ENCODE assay signal across 1 cellular context in the genomic region with DNA sequence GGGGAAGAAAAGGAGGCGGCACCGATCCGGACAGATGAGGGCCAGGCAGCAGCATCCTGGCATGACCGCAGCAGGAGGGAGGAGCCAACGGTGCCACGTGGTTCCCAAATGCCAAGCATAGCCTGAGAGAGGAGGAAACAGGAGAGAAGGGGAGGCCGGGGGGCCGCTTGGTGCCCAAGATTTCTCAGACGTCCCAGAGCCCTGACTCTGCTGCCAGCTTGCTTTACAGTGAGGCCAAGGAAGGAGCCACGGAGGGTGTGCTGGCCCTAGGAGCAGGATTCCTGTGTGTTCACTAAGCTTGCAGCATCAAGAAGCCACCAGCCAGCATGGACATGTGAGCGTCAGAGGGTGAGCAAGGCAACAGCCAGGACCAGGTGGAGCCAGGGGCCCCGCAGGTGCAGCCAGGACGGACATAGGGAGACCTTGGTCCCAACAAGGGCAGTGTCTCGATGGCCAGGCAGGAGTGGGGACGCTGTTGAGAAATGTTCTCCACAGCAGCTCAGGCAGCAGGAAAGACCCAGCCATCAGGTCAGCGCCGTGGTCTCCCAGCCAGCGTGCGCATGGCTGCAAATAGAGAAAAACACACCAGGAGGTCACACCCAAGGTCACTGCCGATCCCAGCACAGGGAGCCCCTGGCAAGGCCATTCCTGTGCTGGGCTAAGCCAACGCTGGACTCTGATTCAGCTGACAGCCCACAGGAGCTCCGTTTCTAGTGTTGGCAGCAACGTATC.
TF ChIP-seq lines count a peak whose summit lies in the region.

No MANE protein-coding gene starts in this region.

TF ChIP-seq in HCT116, 20 proteins besides CTCF, POLR2A, EP300 and RAD21 (continued from another document):
- TF ChIP-seq, protein P1, sequence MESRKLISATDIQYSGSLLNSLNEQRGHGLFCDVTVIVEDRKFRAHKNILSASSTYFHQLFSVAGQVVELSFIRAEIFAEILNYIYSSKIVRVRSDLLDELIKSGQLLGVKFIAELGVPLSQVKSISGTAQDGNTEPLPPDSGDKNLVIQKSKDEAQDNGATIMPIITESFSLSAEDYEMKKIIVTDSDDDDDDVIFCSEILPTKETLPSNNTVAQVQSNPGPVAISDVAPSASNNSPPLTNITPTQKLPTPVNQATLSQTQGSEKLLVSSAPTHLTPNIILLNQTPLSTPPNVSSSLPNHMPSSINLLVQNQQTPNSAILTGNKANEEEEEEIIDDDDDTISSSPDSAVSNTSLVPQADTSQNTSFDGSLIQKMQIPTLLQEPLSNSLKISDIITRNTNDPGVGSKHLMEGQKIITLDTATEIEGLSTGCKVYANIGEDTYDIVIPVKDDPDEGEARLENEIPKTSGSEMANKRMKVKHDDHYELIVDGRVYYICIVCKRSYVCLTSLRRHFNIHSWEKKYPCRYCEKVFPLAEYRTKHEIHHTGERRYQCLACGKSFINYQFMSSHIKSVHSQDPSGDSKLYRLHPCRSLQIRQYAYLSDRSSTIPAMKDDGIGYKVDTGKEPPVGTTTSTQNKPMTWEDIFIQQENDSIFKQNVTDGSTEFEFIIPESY (IDR thresholded peaks at IDR 0.05; ENCODE audit: extremely low read depth, insufficient replicate concordance, low read length), result no peak
- TF ChIP-seq ZNF274 (IDR thresholded peaks at IDR 0.05; ENCODE audit: low read depth, low read length) (no peak), SRF (IDR thresholded peaks at IDR 0.05; ENCODE audit: low read depth) (no peak), ELF1 (IDR thresholded peaks at IDR 0.05; ENCODE audit: borderline replicate concordance, low read depth) (no peak), EGR1 (IDR thresholded peaks at IDR 0.05; ENCODE audit: low read depth) (no peak)
